Comparison of ENCODE assay signal across 20 cellular contexts in the genomic region with DNA sequence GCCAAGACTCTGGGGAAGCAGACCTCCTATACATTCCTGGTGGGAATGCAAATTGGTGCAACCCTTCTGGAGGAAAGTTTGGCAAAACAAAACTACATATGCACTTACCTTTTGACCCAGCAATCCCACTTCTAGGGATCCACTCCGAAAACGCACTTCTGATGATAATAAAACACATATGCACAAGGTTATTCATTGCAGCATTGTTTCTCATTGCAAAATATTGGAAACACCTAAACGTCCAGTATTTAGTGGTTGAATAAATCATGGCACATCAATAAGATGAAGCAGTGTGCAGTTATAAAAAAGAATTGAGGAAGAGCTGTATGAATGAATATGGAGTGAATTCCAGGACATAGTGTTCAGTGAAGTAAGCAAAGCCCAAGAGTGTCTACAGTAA.
DNase-seq lines count a peak whose midpoint lies in the region; ATAC-seq and TF ChIP-seq lines count a peak whose summit lies in the region.
"Had no signal": no experiment of that assay in that cellular context is flagged by ENCODE, and none has a peak within 500 bp of the region (broad histone marks: within the 10 kb centered on the region; RNA-seq: fewer than 3 reads in every experiment).

No MANE protein-coding gene starts in this region.

- H3K4me2 ChIP-seq in fibroblast of lung (ENCODE audit: extremely low read depth, insufficient read depth, low read length), result peak overlapping the region; percentile 73
- peak overlapping the region; percentile 78 for H3K4me2 ChIP-seq in osteoblast (ENCODE audit: insufficient read depth, low read length)
- H3K4me2 ChIP-seq: BLaER1 had no signal

- H2AFZ ChIP-seq in fibroblast of lung (ENCODE audit: low read length), result no peak overlapping the region
- H2AFZ ChIP-seq in osteoblast (ENCODE audit: low read length), result no peak overlapping the region

- H3K9me3 ChIP-seq in SJCRH30 (replicated peaks) (no peaks in the 10 kb centered on the region), fibroblast of lung (ENCODE audit: control insufficient read depth, insufficient read depth, low read depth, low read length) (no peaks in the 10 kb centered on the region), osteoblast (ENCODE audit: low read depth, low read length) (no peaks in the 10 kb centered on the region)
- H3K9me3 ChIP-seq: BLaER1, heart left ventricle, left ventricle myocardium inferior, stomach had no signal

- H4K20me1 ChIP-seq in fibroblast of lung (ENCODE audit: control insufficient read depth, extremely low read depth, insufficient read depth, low read length), result no peaks in the 10 kb centered on the region
- no peaks in the 10 kb centered on the region for H4K20me1 ChIP-seq in osteoblast (ENCODE audit: insufficient read depth, low read length)
- H4K20me1 ChIP-seq: BLaER1 had no signal

- H3K4me1 ChIP-seq in SJCRH30 (no peaks in the 10 kb centered on the region), fibroblast of lung (ENCODE audit: control insufficient read depth, extremely low read depth, insufficient read depth, low read length) (peaks cover 18% of the 10 kb centered on the region), osteoblast (ENCODE audit: insufficient read depth, low read length) (peaks cover 40% of the 10 kb centered on the region)
- H3K4me1 ChIP-seq: BLaER1, left ventricle myocardium inferior had no signal

- DNase-seq in EH (ENCODE audit: low read depth) (peak; percentile 31), SJCRH30 (no peak), fibroblast of lung (ENCODE audit: low read depth in 2 of 2) (peak; percentile 5 to 47), osteoblast (ENCODE audit: insufficient read length, low spot score, missing footprints) (no peak), NCI-H774 (lab: John Stamatoyannopoulos, UW) (no peak), HT-29 (ENCODE audit: low spot score) (no peak), DMS79 treated with DMSO at 0.1 percent for 48 hours (lab: John Stamatoyannopoulos, UW) (no peak)
- no peak for DNase-seq in stimulated activated naive CD8-positive, alpha-beta T cell treated with anti-CD3 and anti-CD28 coated beads, Interleukin-15, Interleukin-2, amounts not matched to agents 100 U/mL and 50 U/mL, for 24 hours
- DNase-seq: activated CD4-positive, alpha-beta T cell treated with anti-CD3 and anti-CD28 coated beads, Interleukin-2, amount 50 U/mL, for 1 hour; activated CD8-positive, alpha-beta memory T cell treated with anti-CD3 and anti-CD28 coated beads, Interleukin-2, amount 50 U/mL, for 48 hours; activated effector memory CD4-positive, alpha-beta T cell treated with Interleukin-2 at 50 U/mL for 16 hours; erythroblast; heart left ventricle; left ventricle myocardium inferior; NCI-H2107; NCI-H510A treated with DMSO at 0.1 percent for 48 hours; stimulated activated CD4-positive, alpha-beta T cell treated with anti-CD3 and anti-CD28 coated beads, Interleukin-4, amount 100 ng/mL, for 4 hours; stomach had no signal

- H3K27ac ChIP-seq in SJCRH30 (peak overlapping the region; percentile 7; the same call in 1 of the 2 replicates), fibroblast of lung (ENCODE audit: insufficient read depth, low read length) (peak overlapping the region; percentile 91), osteoblast (ENCODE audit: low read depth, low read length) (peak overlapping the region; percentile 86)
- H3K27ac ChIP-seq: BLaER1, heart left ventricle, left ventricle myocardium inferior, stomach had no signal

- H3K79me2 ChIP-seq in fibroblast of lung (ENCODE audit: control insufficient read depth, insufficient read depth, low read length) (peaks cover 4% of the 10 kb centered on the region), osteoblast (ENCODE audit: insufficient read depth, low read length) (peaks cover 35% of the 10 kb centered on the region)

- no peak for ATAC-seq in stimulated activated naive CD8-positive, alpha-beta T cell treated with anti-CD3 and anti-CD28 coated beads, Interleukin-15, Interleukin-2, amounts not matched to agents 100 U/mL and 50 U/mL, for 24 hours
- ATAC-seq: heart left ventricle, HepG2 had no signal

- TF ChIP-seq CTCF in fibroblast of lung (conservative IDR thresholded peaks at IDR 0.05 in 1 of 2, IDR thresholded peaks at IDR 0.05 in 1 of 2; ENCODE audit: low read depth in 1 of 2, low read length in 2 of 2) (no peak), osteoblast (IDR thresholded peaks at IDR 0.05; ENCODE audit: extremely low read depth, low read depth, low read length) (no peak)

- no peaks in the 10 kb centered on the region for H3K27me3 ChIP-seq in SJCRH30
- no peaks in the 10 kb centered on the region for H3K27me3 ChIP-seq in fibroblast of lung (ENCODE audit: control insufficient read depth, insufficient read depth, low read length)
- H3K27me3 ChIP-seq in osteoblast (ENCODE audit: insufficient read depth, low read length), result no peaks in the 10 kb centered on the region
- H3K27me3 ChIP-seq: BLaER1, stomach had no signal

- H3K36me3 ChIP-seq in SJCRH30 (no peaks in the 10 kb centered on the region), fibroblast of lung (ENCODE audit: control insufficient read depth, insufficient read depth, low read length) (no peaks in the 10 kb centered on the region), osteoblast (ENCODE audit: insufficient read depth, low read length) (peaks cover 26% of the 10 kb centered on the region)
- H3K36me3 ChIP-seq: heart left ventricle, left ventricle myocardium inferior, stomach had no signal

- H3K4me3 ChIP-seq in SJCRH30 (no peak overlapping the region), fibroblast of lung (replicated peaks in 1 of 4; ENCODE audit: control extremely low read depth in 1 of 4, insufficient read depth in 1 of 4, low read depth in 3 of 4, low read length in 4 of 4) (peak overlapping the region in 3 of 4 experiments; percentile 11 to 26 (median 24)), osteoblast (ENCODE audit: insufficient read depth, low read length) (peak overlapping the region; percentile 51)
- H3K4me3 ChIP-seq: BLaER1, heart left ventricle, left ventricle myocardium inferior, stomach had no signal

- peak overlapping the region; percentile 39 for H3K9ac ChIP-seq in fibroblast of lung (ENCODE audit: insufficient read depth, low read length)
- H3K9ac ChIP-seq: BLaER1 had no signal

Comparison
In these comparisons a context has a peak if more than half of its experiments do, and no peak if none do; other contexts are left out.
1. DNase-seq: peak in EH (single experiment) and fibroblast of lung (2 of 2); none in SJCRH30 (0 of 2), osteoblast (single experiment), stimulated activated naive CD8-positive, alpha-beta T cell treated with anti-CD3 and anti-CD28 coated beads, Interleukin-15, Interleukin-2, amounts not matched to agents 100 U/mL and 50 U/mL, for 24 hours (single experiment), NCI-H774 (single experiment), HT-29 (single experiment) and DMS79 treated with DMSO at 0.1 percent for 48 hours (single experiment).
2. H3K27ac ChIP-seq: peak in every context shown above with its lines; median percentile 91 in fibroblast of lung; 86 in osteoblast; 7 in SJCRH30.